ENCODE assay signal across 21 cellular contexts in the genomic region with DNA sequence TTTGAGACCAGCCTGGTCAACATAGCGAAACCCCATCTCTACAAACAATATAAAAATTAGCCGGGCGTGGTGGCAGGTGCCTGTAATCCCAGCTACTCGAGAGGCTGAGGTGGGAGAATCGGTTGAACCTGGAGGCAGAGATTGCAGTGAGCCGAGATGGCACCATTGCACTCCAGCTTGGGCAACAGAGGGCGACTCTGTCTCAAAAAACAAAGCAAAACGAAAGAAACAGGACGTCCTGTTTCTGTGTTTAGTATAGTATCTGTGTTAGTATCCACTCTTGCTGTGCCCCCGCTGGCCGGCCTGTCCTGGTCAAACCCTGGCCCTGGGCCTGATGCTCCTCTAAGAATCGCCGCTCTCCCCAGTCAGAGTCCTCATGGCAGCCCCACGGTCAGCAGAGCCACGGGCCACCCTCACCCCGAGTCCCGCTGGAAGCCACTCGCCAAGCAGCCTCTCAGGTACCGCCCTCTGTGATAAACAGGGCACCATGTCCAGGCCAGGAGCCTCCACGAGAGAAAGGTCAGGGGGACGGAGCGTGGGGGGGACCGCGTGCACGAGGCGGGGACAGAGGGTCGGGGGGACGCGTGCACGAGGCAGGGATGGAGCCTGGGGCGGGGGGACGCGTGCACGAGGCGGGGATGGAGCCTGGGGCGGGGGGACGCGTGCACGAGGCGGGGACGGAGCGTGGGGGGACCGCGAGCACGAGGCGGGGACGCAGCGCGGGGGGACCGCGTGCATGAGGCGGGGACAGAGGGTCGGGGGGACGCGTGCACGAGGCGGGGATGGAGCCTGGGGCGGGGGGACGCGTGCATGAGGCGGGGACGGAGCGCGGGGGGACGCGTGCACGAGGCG.
"Had no signal": no experiment of that assay in that cellular context is flagged by ENCODE, and none has a peak within 500 bp of the region (broad histone marks: within the 10 kb centered on the region; RNA-seq: fewer than 3 reads in every experiment).

No MANE protein-coding gene starts in this region.

- H3K36me3 ChIP-seq: brain microvascular endothelial cell, cardiac muscle cell, MG63 had no signal

- H3K27ac ChIP-seq: brain microvascular endothelial cell, cardiac muscle cell had no signal

- H3K4me1 Mint-ChIP-seq: activated CD4-positive, alpha-beta memory T cell treated with anti-CD3 and anti-CD28 coated beads, Interleukin-2, amount 10 ng/mL, durations not matched to agents 7 days and 5 days; activated CD4-positive, alpha-beta T cell treated with anti-CD3 and anti-CD28 coated beads, Interleukin-2, amount 10 ng/mL, durations not matched to agents 7 days and 5 days; activated naive CD4-positive, alpha-beta T cell treated with anti-CD3 and anti-CD28 coated beads, Interleukin-2, amount 10 ng/mL, durations not matched to agents 7 days and 5 days; activated naive CD8-positive, alpha-beta T cell treated with anti-CD3 and anti-CD28 coated beads for 36 hours; IgD-negative memory B cell; T-helper 17 cell had no signal

- H3K4me3 Mint-ChIP-seq: activated CD4-positive, alpha-beta memory T cell treated with anti-CD3 and anti-CD28 coated beads, Interleukin-2, amount 10 ng/mL, durations not matched to agents 7 days and 5 days; activated CD4-positive, alpha-beta T cell treated with anti-CD3 and anti-CD28 coated beads, Interleukin-2, amount 10 ng/mL, durations not matched to agents 7 days and 5 days; activated naive CD4-positive, alpha-beta T cell treated with anti-CD3 and anti-CD28 coated beads, Interleukin-2, amount 10 ng/mL, durations not matched to agents 7 days and 5 days; activated naive CD8-positive, alpha-beta T cell treated with anti-CD3 and anti-CD28 coated beads for 36 hours; activated T-cell treated with anti-CD3 and anti-CD28 coated beads, Interleukin-2, amount 50 U/mL, for 72 hours; IgD-negative memory B cell; T-helper 17 cell had no signal

- H3K9me3 Mint-ChIP-seq: activated CD4-positive, alpha-beta memory T cell treated with anti-CD3 and anti-CD28 coated beads, Interleukin-2, amount 10 ng/mL, durations not matched to agents 7 days and 5 days; activated CD4-positive, alpha-beta T cell treated with anti-CD3 and anti-CD28 coated beads, Interleukin-2, amount 10 ng/mL, durations not matched to agents 7 days and 5 days; activated naive CD8-positive, alpha-beta T cell treated with anti-CD3 and anti-CD28 coated beads for 36 hours; activated T-helper 2 cell treated with anti-CD3 and anti-CD28 coated beads, Interferon-gamma antibody, Interleukin-2, Interleukin-4, amounts not matched to agents 10 μg/mL and 5 μg/mL and 100 μg/mL, durations not matched to agents 14 hours and 24 hours and 36 hours had no signal

- H3K27me3 Mint-ChIP-seq: activated CD4-positive, alpha-beta memory T cell treated with anti-CD3 and anti-CD28 coated beads, Interleukin-2, amount 10 ng/mL, durations not matched to agents 7 days and 5 days; activated CD4-positive, alpha-beta T cell treated with anti-CD3 and anti-CD28 coated beads, Interleukin-2, amount 10 ng/mL, durations not matched to agents 7 days and 5 days; activated naive CD4-positive, alpha-beta T cell treated with anti-CD3 and anti-CD28 coated beads, Interleukin-2, amount 10 ng/mL, durations not matched to agents 7 days and 5 days; activated naive CD8-positive, alpha-beta T cell treated with anti-CD3 and anti-CD28 coated beads for 36 hours; T-helper 17 cell had no signal

- ATAC-seq: activated T-cell treated with anti-CD3 and anti-CD28 coated beads, Interleukin-2, amount 50 U/mL, for 72 hours; PC-3; T-helper 17 cell had no signal

- H3K4me3 ChIP-seq: cardiac muscle cell, MG63 had no signal

- DNase-seq: activated CD4-positive, alpha-beta memory T cell treated with anti-CD3 and anti-CD28 coated beads, Interleukin-2, amount 10 ng/mL, durations not matched to agents 7 days and 5 days; activated CD4-positive, alpha-beta T cell treated with anti-CD3 and anti-CD28 coated beads, Interleukin-2, amount 10 ng/mL, durations not matched to agents 7 days and 5 days; activated CD4-positive, CD25-positive, alpha-beta regulatory T cell; activated CD8-positive, alpha-beta memory T cell treated with anti-CD3 and anti-CD28 coated beads, Interleukin-2, amount 50 U/mL, for 4 hours; activated gamma-delta T cell treated with Interleukin-2 at 50 U/mL for 16 hours; activated naive CD4-positive, alpha-beta T cell treated with anti-CD3 and anti-CD28 coated beads, Interleukin-2, amount 10 ng/mL, durations not matched to agents 7 days and 5 days; activated naive CD8-positive, alpha-beta T cell treated with anti-CD3 and anti-CD28 coated beads for 36 hours; activated T-cell treated with anti-CD3 and anti-CD28 coated beads, Interleukin-2, amount 50 U/mL, for 72 hours; brain microvascular endothelial cell; KG1; MG63; MV-4-11; NCI-H1417 treated with DMSO at 0.1 percent for 48 hours; NCI-H1694; NCI-H69; PC-3; T-helper 17 cell; T1000 had no signal

- H3K27ac Mint-ChIP-seq: activated CD4-positive, alpha-beta memory T cell treated with anti-CD3 and anti-CD28 coated beads, Interleukin-2, amount 10 ng/mL, durations not matched to agents 7 days and 5 days; activated CD4-positive, alpha-beta T cell treated with anti-CD3 and anti-CD28 coated beads, Interleukin-2, amount 10 ng/mL, durations not matched to agents 7 days and 5 days; activated naive CD4-positive, alpha-beta T cell treated with anti-CD3 and anti-CD28 coated beads, Interleukin-2, amount 10 ng/mL, durations not matched to agents 7 days and 5 days; activated naive CD8-positive, alpha-beta T cell treated with anti-CD3 and anti-CD28 coated beads for 36 hours; activated T-cell treated with anti-CD3 and anti-CD28 coated beads, Interleukin-2, amount 50 U/mL, for 72 hours; activated T-helper 2 cell treated with anti-CD3 and anti-CD28 coated beads, Interferon-gamma antibody, Interleukin-2, Interleukin-4, amounts not matched to agents 10 μg/mL and 5 μg/mL and 100 μg/mL, durations not matched to agents 14 hours and 24 hours and 36 hours; IgD-negative memory B cell; T-helper 17 cell had no signal

- H3K27me3 ChIP-seq: brain microvascular endothelial cell, cardiac muscle cell, MG63 had no signal

- H3K9me3 ChIP-seq: MG63 had no signal
